1 cellular context compared by ENCODE assay signal in the genomic region with DNA sequence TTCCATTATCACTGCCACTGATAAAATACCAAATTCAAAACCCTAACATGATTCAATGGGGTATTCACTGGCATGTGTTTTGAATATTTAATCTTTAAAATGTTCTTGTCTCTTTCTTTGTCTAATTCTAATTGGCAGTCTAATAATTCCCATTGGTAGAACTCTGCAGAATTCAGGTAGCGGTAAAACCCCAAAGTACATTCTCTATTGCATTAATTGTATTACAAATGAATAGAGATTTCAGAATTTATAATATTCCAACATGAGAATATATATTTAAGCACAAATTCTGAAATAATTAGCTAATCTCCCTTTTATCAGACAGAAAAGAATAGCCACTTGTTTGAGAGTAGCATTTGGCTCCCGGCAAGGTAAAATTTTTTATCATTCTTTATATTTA.
TF ChIP-seq lines count a peak whose summit lies in the region.

A gene with protein sequence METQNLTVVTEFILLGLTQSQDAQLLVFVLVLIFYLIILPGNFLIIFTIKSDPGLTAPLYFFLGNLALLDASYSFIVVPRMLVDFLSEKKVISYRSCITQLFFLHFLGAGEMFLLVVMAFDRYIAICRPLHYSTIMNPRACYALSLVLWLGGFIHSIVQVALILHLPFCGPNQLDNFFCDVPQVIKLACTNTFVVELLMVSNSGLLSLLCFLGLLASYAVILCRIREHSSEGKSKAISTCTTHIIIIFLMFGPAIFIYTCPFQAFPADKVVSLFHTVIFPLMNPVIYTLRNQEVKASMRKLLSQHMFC (plus strand): TSS at position 301 of the 400 bp plus-strand sequence. CDS start 4,916 bp downstream, outside the sequence.

TF ChIP-seq in K562, 482 proteins besides CTCF, POLR2A, EP300 and RAD21 (continued from another document):
- TF ChIP-seq, protein P1, sequence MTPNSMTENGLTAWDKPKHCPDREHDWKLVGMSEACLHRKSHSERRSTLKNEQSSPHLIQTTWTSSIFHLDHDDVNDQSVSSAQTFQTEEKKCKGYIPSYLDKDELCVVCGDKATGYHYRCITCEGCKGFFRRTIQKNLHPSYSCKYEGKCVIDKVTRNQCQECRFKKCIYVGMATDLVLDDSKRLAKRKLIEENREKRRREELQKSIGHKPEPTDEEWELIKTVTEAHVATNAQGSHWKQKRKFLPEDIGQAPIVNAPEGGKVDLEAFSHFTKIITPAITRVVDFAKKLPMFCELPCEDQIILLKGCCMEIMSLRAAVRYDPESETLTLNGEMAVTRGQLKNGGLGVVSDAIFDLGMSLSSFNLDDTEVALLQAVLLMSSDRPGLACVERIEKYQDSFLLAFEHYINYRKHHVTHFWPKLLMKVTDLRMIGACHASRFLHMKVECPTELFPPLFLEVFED (CRISPR knock-in tag; conservative IDR thresholded peaks at IDR 0.05) = no peak
- TF ChIP-seq RFX7 (CRISPR knock-in tag; IDR thresholded peaks at IDR 0.05) (no peak), MAFF (IDR thresholded peaks at IDR 0.05; ENCODE audit: low read length) (no peak), TEAD4 (IDR thresholded peaks at IDR 0.05; ENCODE audit: low read length) (no peak), TEAD4 (CRISPR knock-in tag; IDR thresholded peaks at IDR 0.05; ENCODE audit: borderline replicate concordance) (no peak), ZNF408 (CRISPR knock-in tag; IDR thresholded peaks at IDR 0.05; ENCODE audit: low read depth) (no peak), DNMT1 (IDR thresholded peaks at IDR 0.05) (no peak), STAT5A (IDR thresholded peaks at IDR 0.05; ENCODE audit: borderline replicate concordance, low read length) (no peak), MAFK (IDR thresholded peaks at IDR 0.05; ENCODE audit: low read length) (no peak), SP1 (CRISPR knock-in tag; IDR thresholded peaks at IDR 0.05) (no peak)
- TF ChIP-seq, protein P2, sequence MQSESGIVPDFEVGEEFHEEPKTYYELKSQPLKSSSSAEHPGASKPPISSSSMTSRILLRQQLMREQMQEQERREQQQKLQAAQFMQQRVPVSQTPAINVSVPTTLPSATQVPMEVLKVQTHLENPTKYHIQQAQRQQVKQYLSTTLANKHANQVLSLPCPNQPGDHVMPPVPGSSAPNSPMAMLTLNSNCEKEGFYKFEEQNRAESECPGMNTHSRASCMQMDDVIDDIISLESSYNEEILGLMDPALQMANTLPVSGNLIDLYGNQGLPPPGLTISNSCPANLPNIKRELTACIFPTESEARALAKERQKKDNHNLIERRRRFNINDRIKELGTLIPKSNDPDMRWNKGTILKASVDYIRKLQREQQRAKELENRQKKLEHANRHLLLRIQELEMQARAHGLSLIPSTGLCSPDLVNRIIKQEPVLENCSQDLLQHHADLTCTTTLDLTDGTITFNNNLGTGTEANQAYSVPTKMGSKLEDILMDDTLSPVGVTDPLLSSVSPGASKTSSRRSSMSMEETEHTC (IDR thresholded peaks at IDR 0.05) = no peak
- TF ChIP-seq, protein P3, sequence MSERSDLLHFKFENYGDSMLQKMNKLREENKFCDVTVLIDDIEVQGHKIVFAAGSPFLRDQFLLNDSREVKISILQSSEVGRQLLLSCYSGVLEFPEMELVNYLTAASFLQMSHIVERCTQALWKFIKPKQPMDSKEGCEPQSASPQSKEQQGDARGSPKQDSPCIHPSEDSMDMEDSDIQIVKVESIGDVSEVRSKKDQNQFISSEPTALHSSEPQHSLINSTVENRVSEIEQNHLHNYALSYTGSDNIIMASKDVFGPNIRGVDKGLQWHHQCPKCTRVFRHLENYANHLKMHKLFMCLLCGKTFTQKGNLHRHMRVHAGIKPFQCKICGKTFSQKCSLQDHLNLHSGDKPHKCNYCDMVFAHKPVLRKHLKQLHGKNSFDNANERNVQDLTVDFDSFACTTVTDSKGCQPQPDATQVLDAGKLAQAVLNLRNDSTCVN (CRISPR knock-in tag; IDR thresholded peaks at IDR 0.05) = no peak
